ENCODE assay signal across 27 cellular contexts in genomic region chr1:197951089-197951488, GRCh38. TPM values are rescaled to one million over a fixed set of nuclear protein-coding genes. Genes with fewer than 3 reads are reported as not detected.
"Had no signal": no experiment of that assay in that cellular context is flagged by ENCODE, and none has a peak within 500 bp of the region (broad histone marks: within the 10 kb centered on the region; RNA-seq: fewer than 3 reads in every experiment).

No MANE protein-coding gene starts in this region.

- H3K27me3 ChIP-seq: testis had no signal

- DNase-seq: activated CD4-positive, alpha-beta T cell treated with anti-CD3 and anti-CD28 coated beads for 1 hour; activated CD4-positive, alpha-beta T cell treated with anti-CD3 and anti-CD28 coated beads, Interleukin-2, amount 50 U/mL, for 1 hour; activated CD8-positive, alpha-beta memory T cell treated with anti-CD3 and anti-CD28 coated beads, Interleukin-2, amount 50 U/mL, for 48 hours; activated naive CD4-positive, alpha-beta T cell treated with Interleukin-2 at 50 U/mL for 16 hours; activated naive CD8-positive, alpha-beta T cell treated with anti-CD3 and anti-CD28 coated beads, Interleukin-2, amount 10 ng/mL, durations not matched to agents 7 days and 5 days; activated T-cell treated with anti-CD3 and anti-CD28 coated beads, Interleukin-2, amount 50 U/mL, for 4 hours; amygdala; cerebellar nuclear complex; head of caudate nucleus; hypothalamus; mesenchymal stem cell; occipital lobe; small intestine; stimulated activated CD4-positive, alpha-beta T cell treated with anti-CD3 and anti-CD28 coated beads, Interleukin-2, amount 100 ng/mL, for 48 hours; stimulated activated CD8-positive, alpha-beta memory T cell treated with anti-CD3 and anti-CD28 coated beads, Interleukin-4, amount 100 ng/mL, for 48 hours; stimulated activated naive B cell treated with anti-CD40 and anti-IgM and Interleukin-4, amounts not matched to agents 10 μg/mL and 1 μg/mL and 100 μg/mL, for 72 hours; T-helper 1 cell; testis had no signal

- H3K27ac ChIP-seq: coronary artery, epithelial cell of prostate, gastroesophageal sphincter, testis had no signal

- H3K4me3 ChIP-seq: coronary artery, gastroesophageal sphincter, testis had no signal

- ATAC-seq: activated T-cell treated with anti-CD3 and anti-CD28 coated beads, Interleukin-2, amount 50 U/mL, for 4 hours; gastroesophageal sphincter; sciatic nerve; stimulated activated naive B cell treated with anti-CD40 and anti-IgM and Interleukin-4, amounts not matched to agents 10 μg/mL and 1 μg/mL and 100 μg/mL, for 72 hours had no signal

- FAIRE-seq: small intestine, TTC549 had no signal

- H3K9me3 ChIP-seq: gastroesophageal sphincter, testis had no signal

- H3K4me1 ChIP-seq: gastroesophageal sphincter had no signal

- H3K36me3 ChIP-seq: gastroesophageal sphincter had no signal

RNA-seq across cellular contexts. Expression of gene LHX9, which starts 33.9 kb away (rescaled TPM):
- total RNA-seq: activated CD8-positive, alpha-beta memory T cell treated with anti-CD3 and anti-CD28 coated beads for 36 hours; activated naive CD8-positive, alpha-beta T cell treated with anti-CD3 and anti-CD28 coated beads, Interleukin-2, amount 10 ng/mL, durations not matched to agents 7 days and 5 days; activated T-cell treated with anti-CD3 and anti-CD28 coated beads, Interleukin-2, amount 50 U/mL, for 4 hours; gastroesophageal sphincter; lower leg skin; mononuclear cell; neural crest cell had no signal

RNA-seq across cellular contexts. Expression of gene C1orf53, which starts 48.7 kb away (rescaled TPM):
- total RNA-seq: mononuclear cell, occipital lobe had no signal
